1 cellular context compared by ENCODE assay signal in genomic region chr6:116680880-116681672, GRCh38.
TF ChIP-seq lines count a peak whose summit lies in the region.

TSS of gene KPNA5 (plus strand) at chr6:116681211. CDS start at chr6:116681335, 124 bp downstream.

TF ChIP-seq in HepG2, 621 proteins besides CTCF, POLR2A, EP300 and RAD21 (continued from another document and continues in another):
- TF ChIP-seq SKIL (CRISPR knock-in tag; IDR thresholded peaks at IDR 0.05; ENCODE audit: borderline replicate concordance) = peak; percentile 69
- TF ChIP-seq SALL1 (CRISPR knock-in tag; IDR thresholded peaks at IDR 0.05) = peak; percentile 86
- peak; percentile 78 for TF ChIP-seq ZNF224 (CRISPR knock-in tag; IDR thresholded peaks at IDR 0.05)
- TF ChIP-seq KDM3A (CRISPR knock-in tag; IDR thresholded peaks at IDR 0.05; ENCODE audit: low read depth) = peak; percentile 93
- TF ChIP-seq HIVEP1 (CRISPR knock-in tag; IDR thresholded peaks at IDR 0.05) = peak; percentile 80
- peak; percentile 85 for TF ChIP-seq MAX (IDR thresholded peaks at IDR 0.05)
- TF ChIP-seq, protein P1, sequence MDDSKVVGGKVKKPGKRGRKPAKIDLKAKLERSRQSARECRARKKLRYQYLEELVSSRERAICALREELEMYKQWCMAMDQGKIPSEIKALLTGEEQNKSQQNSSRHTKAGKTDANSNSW (CRISPR knock-in tag; IDR thresholded peaks at IDR 0.05; ENCODE audit: borderline replicate concordance) = peak; percentile 84; the same call in 1 of the 2 replicates
- TF ChIP-seq ZNF768 (CRISPR knock-in tag; IDR thresholded peaks at IDR 0.05) = peak; percentile 63; the same call in 1 of the 2 replicates
- TF ChIP-seq ZBTB4 (CRISPR knock-in tag; IDR thresholded peaks at IDR 0.05; ENCODE audit: borderline replicate concordance) = peak; percentile 80; the same call in 1 of the 2 replicates
- TF ChIP-seq, protein P2, sequence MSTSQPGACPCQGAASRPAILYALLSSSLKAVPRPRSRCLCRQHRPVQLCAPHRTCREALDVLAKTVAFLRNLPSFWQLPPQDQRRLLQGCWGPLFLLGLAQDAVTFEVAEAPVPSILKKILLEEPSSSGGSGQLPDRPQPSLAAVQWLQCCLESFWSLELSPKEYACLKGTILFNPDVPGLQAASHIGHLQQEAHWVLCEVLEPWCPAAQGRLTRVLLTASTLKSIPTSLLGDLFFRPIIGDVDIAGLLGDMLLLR (CRISPR knock-in tag; IDR thresholded peaks at IDR 0.05) = no peak
- TF ChIP-seq HNRNPUL1 (IDR thresholded peaks at IDR 0.05; ENCODE audit: low read depth, low read length) = no peak
- TF ChIP-seq RBM39 (IDR thresholded peaks at IDR 0.05; ENCODE audit: low read depth, low read length, poor library complexity, severe bottlenecking) = peak; percentile 66
- TF ChIP-seq CSRNP1 (CRISPR knock-in tag; IDR thresholded peaks at IDR 0.05) = no peak; the same call in 1 of the 2 replicates
- TF ChIP-seq DR1 (CRISPR knock-in tag; IDR thresholded peaks at IDR 0.05) = peak; percentile 76
- TF ChIP-seq ZFAT (CRISPR knock-in tag; conservative IDR thresholded peaks at IDR 0.05) = no peak
- no peak for TF ChIP-seq ATAD3A (CRISPR knock-in tag; IDR thresholded peaks at IDR 0.05)
- peak; percentile 93; the same call in 1 of the 2 replicates for TF ChIP-seq AHR (CRISPR knock-in tag; IDR thresholded peaks at IDR 0.05)
- peak; percentile 74 for TF ChIP-seq TFDP2 (CRISPR knock-in tag; IDR thresholded peaks at IDR 0.05)
- TF ChIP-seq ZBTB37 (CRISPR knock-in tag; IDR thresholded peaks at IDR 0.05) = no peak
- peak; percentile 93 for TF ChIP-seq THAP11 (CRISPR knock-in tag; IDR thresholded peaks at IDR 0.05)
- TF ChIP-seq PHF20 (CRISPR knock-in tag; IDR thresholded peaks at IDR 0.05) = peak; percentile 65
- TF ChIP-seq ZKSCAN5 (CRISPR knock-in tag; IDR thresholded peaks at IDR 0.05) = no peak
- 0 out of 2 replicates have a peak, but pooled peaks have one; percentile 20 for TF ChIP-seq MAZ (IDR thresholded peaks at IDR 0.05; ENCODE audit: borderline replicate concordance, low read depth, low read length)
- TF ChIP-seq MAZ (CRISPR knock-in tag; IDR thresholded peaks at IDR 0.05; ENCODE audit: low read depth) = peak; percentile 90
- peak; percentile 68 for TF ChIP-seq MEIS2 (CRISPR knock-in tag; IDR thresholded peaks at IDR 0.05)
- TF ChIP-seq SNAPC2 (CRISPR knock-in tag; IDR thresholded peaks at IDR 0.05) = no peak; the same call in 1 of the 2 replicates
- TF ChIP-seq ZNF567 (CRISPR knock-in tag; IDR thresholded peaks at IDR 0.05; ENCODE audit: borderline replicate concordance) = peak; percentile 83; the same call in 1 of the 2 replicates
- TF ChIP-seq ZNF557 (CRISPR knock-in tag; IDR thresholded peaks at IDR 0.05) = peak; percentile 76; the same call in 1 of the 2 replicates
- TF ChIP-seq GLI4 (CRISPR knock-in tag; IDR thresholded peaks at IDR 0.05; ENCODE audit: borderline replicate concordance) = peak; percentile 97; the same call in 1 of the 2 replicates
- peak; percentile 33 for TF ChIP-seq PTBP1 (IDR thresholded peaks at IDR 0.05; ENCODE audit: low read depth, low read length, poor library complexity, severe bottlenecking)
- peak; percentile 58; the same call in 1 of the 2 replicates for TF ChIP-seq XBP1 (CRISPR knock-in tag; IDR thresholded peaks at IDR 0.05)
- no peak for TF ChIP-seq FOSL1 (CRISPR knock-in tag; IDR thresholded peaks at IDR 0.05; ENCODE audit: borderline replicate concordance)
- TF ChIP-seq ATF7-NPFF (CRISPR knock-in tag; IDR thresholded peaks at IDR 0.05; ENCODE audit: low read depth) = peak; percentile 91
- TF ChIP-seq ZSCAN29 (CRISPR knock-in tag; conservative IDR thresholded peaks at IDR 0.05) = peak; percentile 45; the same call in 1 of the 2 replicates
- TF ChIP-seq MIER2 (CRISPR knock-in tag; IDR thresholded peaks at IDR 0.05) = peak; percentile 64; the same call in 1 of the 2 replicates
- peak; percentile 42; the same call in 1 of the 2 replicates for TF ChIP-seq ZNF292 (CRISPR knock-in tag; IDR thresholded peaks at IDR 0.05; ENCODE audit: borderline replicate concordance, low read depth)
- TF ChIP-seq ZNF562 (CRISPR knock-in tag; IDR thresholded peaks at IDR 0.05; ENCODE audit: borderline replicate concordance) = no peak
- TF ChIP-seq MTF1 (CRISPR knock-in tag; IDR thresholded peaks at IDR 0.05) = 0 out of 2 replicates have a peak, but pooled peaks have one; percentile 70
- no peak for TF ChIP-seq ZNF460 (CRISPR knock-in tag; IDR thresholded peaks at IDR 0.05; ENCODE audit: borderline replicate concordance)
- TF ChIP-seq PHB2 (IDR thresholded peaks at IDR 0.05; ENCODE audit: partially characterized antibody) = no peak
- no peak for TF ChIP-seq PCBP2 (optimal IDR thresholded peaks at IDR 0.05; ENCODE audit: low read depth, low read length, poor library complexity, severe bottlenecking)
- TF ChIP-seq NONO (IDR thresholded peaks at IDR 0.05) = no peak
- peak; percentile 95 for TF ChIP-seq NONO (CRISPR knock-in tag; conservative IDR thresholded peaks at IDR 0.05)
- TF ChIP-seq FOXA1 (IDR thresholded peaks at IDR 0.05) = no peak
- TF ChIP-seq FOXA1 (CRISPR knock-in tag; IDR thresholded peaks at IDR 0.05) = 0 out of 2 replicates have a peak, but pooled peaks have one; percentile 3
- TF ChIP-seq PLSCR1 (CRISPR knock-in tag; IDR thresholded peaks at IDR 0.05; ENCODE audit: borderline replicate concordance) = peak; percentile 96; the same call in 1 of the 2 replicates
- TF ChIP-seq ATRX (CRISPR knock-in tag; IDR thresholded peaks at IDR 0.05; ENCODE audit: borderline replicate concordance) = no peak
- peak; percentile 91 for TF ChIP-seq KMT2A (CRISPR knock-in tag; IDR thresholded peaks at IDR 0.05)
- 0 out of 2 replicates have a peak, but pooled peaks have one; percentile 73 for TF ChIP-seq KDM4B (CRISPR knock-in tag; IDR thresholded peaks at IDR 0.05)
- TF ChIP-seq ZSCAN12 (CRISPR knock-in tag; IDR thresholded peaks at IDR 0.05) = peak; percentile 40; the same call in 1 of the 2 replicates
- peak; percentile 70; the same call in 1 of the 2 replicates for TF ChIP-seq HMGXB3 (CRISPR knock-in tag; IDR thresholded peaks at IDR 0.05; ENCODE audit: borderline replicate concordance)
- TF ChIP-seq ZNF772 (CRISPR knock-in tag; IDR thresholded peaks at IDR 0.05) = peak; percentile 98
- TF ChIP-seq PAX8 (CRISPR knock-in tag; IDR thresholded peaks at IDR 0.05; ENCODE audit: borderline replicate concordance) = 0 out of 2 replicates have a peak, but pooled peaks have one; percentile 85
- peak; percentile 86 for TF ChIP-seq MED1 (CRISPR knock-in tag; IDR thresholded peaks at IDR 0.05)
- no peak for TF ChIP-seq SIN3B (IDR thresholded peaks at IDR 0.05; ENCODE audit: low read length)
